Comparison of ENCODE assay signal across 13 cellular contexts in genomic region chr3:186502138-186502941, GRCh38. TPM values are rescaled to one million over a fixed set of nuclear protein-coding genes. Genes with fewer than 3 reads are reported as not detected.
DNase-seq lines count a peak whose midpoint lies in the region; ATAC-seq and TF ChIP-seq lines count a peak whose summit lies in the region.
"Had no signal": no experiment of that assay in that cellular context is flagged by ENCODE, and none has a peak within 500 bp of the region (broad histone marks: within the 10 kb centered on the region; RNA-seq: fewer than 3 reads in every experiment).

No MANE protein-coding gene starts in this region.

- no peak for TF ChIP-seq POLR2A in heart left ventricle (IDR thresholded peaks at IDR 0.05)
- TF ChIP-seq POLR2A in esophagus squamous epithelium (IDR thresholded peaks at IDR 0.05) = no peak

- peaks cover 0 to 4% (median 0%) of the 10 kb centered on the region in 12 donors for H3K9me3 ChIP-seq in heart left ventricle
- no peaks in the 10 kb centered on the region for H3K9me3 ChIP-seq in thoracic aorta
- H3K9me3 ChIP-seq in esophagus squamous epithelium = no peaks in the 10 kb centered on the region
- H3K9me3 ChIP-seq: adrenal gland, pancreas had no signal

- ATAC-seq in activated naive CD8-positive, alpha-beta T cell treated with anti-CD3 and anti-CD28 coated beads, Interleukin-2, amount 10 ng/mL, durations not matched to agents 7 days and 5 days (ENCODE audit: low read depth) = peak; percentile 81
- ATAC-seq in SK-N-SH treated with all-trans-retinoic acid at 6 μM for 48 hours (peak; percentile 54), heart left ventricle (peak in 3 of 4 donors; percentile 28 to 55 (median 33)), thoracic aorta (ENCODE audit: insufficient number of reproducible peaks, low FRiP score, low read depth) (no peak), GM19351 (IDR thresholded peaks at IDR 0.05; ENCODE audit: unreplicated experiment) (no peak)
- ATAC-seq: pancreas had no signal

- peaks cover 8% of the 10 kb centered on the region for H3K4me1 Mint-ChIP-seq in activated naive CD8-positive, alpha-beta T cell treated with anti-CD3 and anti-CD28 coated beads, Interleukin-2, amount 10 ng/mL, durations not matched to agents 7 days and 5 days
- peaks cover 12% of the 10 kb centered on the region for H3K4me1 Mint-ChIP-seq in activated naive CD8-positive, alpha-beta T cell treated with anti-CD3 and anti-CD28 coated beads for 36 hours

- H3K4me3 ChIP-seq in heart left ventricle (peak overlapping the region in 6 of 12 donors; percentile 4 to 43 (median 25)), thoracic aorta (peak overlapping the region; percentile 56), esophagus squamous epithelium (no peak overlapping the region)
- H3K4me3 ChIP-seq: adrenal gland, GM23248, pancreas had no signal

- H3K27ac ChIP-seq in heart left ventricle = no peak overlapping the region
- H3K27ac ChIP-seq in thoracic aorta = no peak overlapping the region
- no peak overlapping the region for H3K27ac ChIP-seq in esophagus squamous epithelium
- H3K27ac ChIP-seq: GM23248, pancreas had no signal

- WGBS in heart left ventricle, 4 donors = 33 to 42% (median 37%) methylated on average over 5 of the region's 5 CpGs
- WGBS in esophagus squamous epithelium, 2 donors = 39 to 42% methylated on average over 4 of the region's 5 CpGs

- H3K9me3 Mint-ChIP-seq in activated naive CD8-positive, alpha-beta T cell treated with anti-CD3 and anti-CD28 coated beads, Interleukin-2, amount 10 ng/mL, durations not matched to agents 7 days and 5 days = peaks cover 3% of the 10 kb centered on the region
- H3K9me3 Mint-ChIP-seq in activated naive CD8-positive, alpha-beta T cell treated with anti-CD3 and anti-CD28 coated beads for 36 hours = peaks cover 7% of the 10 kb centered on the region

- TF ChIP-seq CTCF in heart left ventricle (IDR thresholded peaks at IDR 0.05) (no peak), thoracic aorta (IDR thresholded peaks at IDR 0.05) (no peak), esophagus squamous epithelium (IDR thresholded peaks at IDR 0.05) (no peak)

- H3K36me3 Mint-ChIP-seq in activated naive CD8-positive, alpha-beta T cell treated with anti-CD3 and anti-CD28 coated beads, Interleukin-2, amount 10 ng/mL, durations not matched to agents 7 days and 5 days = peaks cover 2% of the 10 kb centered on the region
- H3K36me3 Mint-ChIP-seq in activated naive CD8-positive, alpha-beta T cell treated with anti-CD3 and anti-CD28 coated beads for 36 hours = peaks cover 6% of the 10 kb centered on the region

- H3K4me1 ChIP-seq in heart left ventricle (peaks cover 0 to 20% (median 11%) of the 10 kb centered on the region in 12 donors), thoracic aorta (ENCODE audit: control insufficient read depth in 1 of 2, low read depth in 2 of 2) (peaks cover 9 to 16% of the 10 kb centered on the region in 2 donors), esophagus squamous epithelium (peaks cover 0 to 6% (median 0%) of the 10 kb centered on the region in 3 donors)
- H3K4me1 ChIP-seq: pancreas had no signal

- H3K27me3 Mint-ChIP-seq in activated naive CD8-positive, alpha-beta T cell treated with anti-CD3 and anti-CD28 coated beads, Interleukin-2, amount 10 ng/mL, durations not matched to agents 7 days and 5 days = no peaks in the 10 kb centered on the region
- no peaks in the 10 kb centered on the region for H3K27me3 Mint-ChIP-seq in activated naive CD8-positive, alpha-beta T cell treated with anti-CD3 and anti-CD28 coated beads for 36 hours

- no peaks in the 10 kb centered on the region for H3K36me3 ChIP-seq in heart left ventricle
- H3K36me3 ChIP-seq in thoracic aorta = no peaks in the 10 kb centered on the region
- no peaks in the 10 kb centered on the region for H3K36me3 ChIP-seq in esophagus squamous epithelium
- H3K36me3 ChIP-seq: adrenal gland, pancreas had no signal

- POLR2A ChIA-PET in activated naive CD8-positive, alpha-beta T cell treated with anti-CD3 and anti-CD28 coated beads, Interleukin-2, amount 10 ng/mL, durations not matched to agents 7 days and 5 days (lab: Charles Lee) = no interaction called here

- intact Hi-C loops in heart left ventricle (cut with DNase I) (no loop called here), esophagus squamous epithelium (cut with DNase I) (no loop called here)

- peak overlapping the region; percentile 62 for H3K4me3 Mint-ChIP-seq in activated naive CD8-positive, alpha-beta T cell treated with anti-CD3 and anti-CD28 coated beads, Interleukin-2, amount 10 ng/mL, durations not matched to agents 7 days and 5 days
- H3K4me3 Mint-ChIP-seq in activated naive CD8-positive, alpha-beta T cell treated with anti-CD3 and anti-CD28 coated beads for 36 hours = no peak overlapping the region

- H3K27ac Mint-ChIP-seq in activated naive CD8-positive, alpha-beta T cell treated with anti-CD3 and anti-CD28 coated beads, Interleukin-2, amount 10 ng/mL, durations not matched to agents 7 days and 5 days = no peak overlapping the region
- H3K27ac Mint-ChIP-seq in activated naive CD8-positive, alpha-beta T cell treated with anti-CD3 and anti-CD28 coated beads for 36 hours = no peak overlapping the region

- no peak for DNase-seq in activated naive CD8-positive, alpha-beta T cell treated with anti-CD3 and anti-CD28 coated beads, Interleukin-2, amount 10 ng/mL, durations not matched to agents 7 days and 5 days
- no peak for DNase-seq in activated naive CD8-positive, alpha-beta T cell treated with anti-CD3 and anti-CD28 coated beads for 36 hours
- DNase-seq in heart left ventricle = no peak
- DNase-seq in thoracic aorta (ENCODE audit: low spot score) = no peak
- DNase-seq in hippocampal formation (lab: John Stamatoyannopoulos, UW) = no peak
- DNase-seq in esophagus squamous epithelium (lab: John Stamatoyannopoulos, UW) = no peak
- DNase-seq: adrenal gland; GM23248; NCI-H1417 treated with DMSO at 0.1 percent for 48 hours; NK-92 treated with Interleukin-12 subunit alpha and Interleukin-12 subunit beta, amount 100 ng/mL, for 24 hours; pancreas had no signal

- H3K27me3 ChIP-seq in heart left ventricle (no peaks in the 10 kb centered on the region), thoracic aorta (replicated peaks; ENCODE audit: insufficient read depth) (no peaks in the 10 kb centered on the region), esophagus squamous epithelium (peaks cover 0 to 39% (median 0%) of the 10 kb centered on the region in 4 donors)
- H3K27me3 ChIP-seq: adrenal gland, pancreas had no signal

TF ChIP-seq in SK-N-SH treated with all-trans-retinoic acid at 6 μM for 48 hours, 23 proteins besides CTCF, POLR2A, EP300 and RAD21:
- TF ChIP-seq GLIS3 (CRISPR knock-in tag; IDR thresholded peaks at IDR 0.05) = no peak
- no peak for TF ChIP-seq ZNF70 (CRISPR knock-in tag; IDR thresholded peaks at IDR 0.05)
- TF ChIP-seq ZFP30 (CRISPR knock-in tag; IDR thresholded peaks at IDR 0.05) = no peak
TF ChIP-seq in SK-N-SH treated with all-trans-retinoic acid at 6 μM for 48 hours: peak in this region for 0.

RNA-seq across cellular contexts. Expression of gene CRYGS, which starts 41.8 kb away (rescaled TPM):
- 1 to 10 TPM; 4.5 to 6.7 TPM for total RNA-seq in activated naive CD8-positive, alpha-beta T cell treated with anti-CD3 and anti-CD28 coated beads, Interleukin-2, amount 10 ng/mL, durations not matched to agents 7 days and 5 days
- total RNA-seq in activated naive CD8-positive, alpha-beta T cell treated with anti-CD3 and anti-CD28 coated beads for 36 hours = 1 to 10 TPM; 1.7 TPM
- 1 to 10 TPM in 2 of 9 donors, under 1 TPM in 6, not detected in 1; 0.18 to 1.6 (median 0.76) TPM for total RNA-seq in heart left ventricle
- 1 to 10 TPM in 1 of 2 donors, under 1 TPM in 1; 0.32 to 2.7 TPM for polyA plus RNA-seq in heart left ventricle
- 1 to 10 TPM; 3.7 to 4.4 TPM for total RNA-seq in thoracic aorta
- total RNA-seq in esophagus squamous epithelium = 1 to 10 TPM in 3 of 4 donors, under 1 TPM in 1; 0.26 to 2.7 (median 1.6) TPM

Comparison
In these comparisons a context has a peak if more than half of its experiments do, and no peak if none do; other contexts are left out.
1. ATAC-seq: peak in activated naive CD8-positive, alpha-beta T cell treated with anti-CD3 and anti-CD28 coated beads, Interleukin-2, amount 10 ng/mL, durations not matched to agents 7 days and 5 days (single experiment), SK-N-SH treated with all-trans-retinoic acid at 6 μM for 48 hours (single experiment) and heart left ventricle (3 of 4); none in thoracic aorta (single experiment) and GM19351 (single experiment).